ENCODE assay signal across 32 cellular contexts in the genomic region with DNA sequence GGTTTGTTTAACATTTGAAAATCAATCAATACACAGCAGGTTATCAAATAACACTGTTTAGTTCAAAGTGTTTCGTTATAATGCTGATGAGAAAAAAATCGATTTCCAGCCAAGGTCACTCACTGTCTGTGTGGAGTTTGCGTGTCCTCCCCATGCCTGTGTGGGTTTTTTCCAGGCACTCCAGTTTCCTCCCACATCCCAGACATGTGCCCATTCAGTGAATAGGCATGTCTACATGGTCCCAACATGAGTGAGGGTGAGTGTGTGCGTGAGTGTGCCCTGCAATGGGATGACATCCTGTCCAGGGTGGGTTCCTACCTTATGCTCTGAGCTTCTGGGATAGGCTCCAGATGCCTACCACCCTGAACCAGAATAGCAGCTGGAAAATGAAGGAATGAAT. TPM values are rescaled to one million over a fixed set of nuclear protein-coding genes. Genes with fewer than 3 reads are reported as not detected.
"Had no signal": no experiment of that assay in that cellular context is flagged by ENCODE, and none has a peak within 500 bp of the region (broad histone marks: within the 10 kb centered on the region; RNA-seq: fewer than 3 reads in every experiment).

No MANE protein-coding gene starts in this region.

- H3K4me3 Mint-ChIP-seq: dendritic cell treated with granulocyte-macrophage colony-stimulating factor and Interleukin-4, amounts not matched to agents 40 ng/mL and 50 ng/mL, for 4 days; endodermal cell; natural killer cell; stimulated activated memory B cell treated with anti-CD40 and anti-IgM and Interleukin-4, amounts not matched to agents 10 μg/mL and 1 μg/mL and 100 μg/mL, for 72 hours; type B pancreatic cell had no signal

- H3K4me1 ChIP-seq: colonic mucosa, foreskin keratinocyte, gastroesophageal sphincter, heart left ventricle, left ventricle myocardium inferior, lower lobe of right lung, psoas muscle, spleen, testis, tibial artery had no signal

- H3K27me3 ChIP-seq: colonic mucosa, foreskin keratinocyte, gastroesophageal sphincter, hepatocyte, ovary, spleen, testis, tibial artery had no signal

- H3K4me2 ChIP-seq: hepatocyte had no signal

- H3K9me3 Mint-ChIP-seq: dendritic cell treated with granulocyte-macrophage colony-stimulating factor and Interleukin-4, amounts not matched to agents 40 ng/mL and 50 ng/mL, for 4 days; endodermal cell; natural killer cell; stimulated activated memory B cell treated with anti-CD40 and anti-IgM and Interleukin-4, amounts not matched to agents 10 μg/mL and 1 μg/mL and 100 μg/mL, for 72 hours; type B pancreatic cell had no signal

- H3K4me3 ChIP-seq: colonic mucosa, gastroesophageal sphincter, heart left ventricle, hepatocyte, left ventricle myocardium inferior, lower lobe of right lung, ovary, psoas muscle, skin epidermis, spleen, testis, tibial artery had no signal

- ATAC-seq: esophagus mucosa; foreskin keratinocyte; gastroesophageal sphincter; heart left ventricle; lower lobe of right lung; natural killer cell; psoas muscle; right cardiac atrium; stimulated activated memory B cell treated with anti-CD40 and anti-IgM and Interleukin-4, amounts not matched to agents 10 μg/mL and 1 μg/mL and 100 μg/mL, for 72 hours; stimulated activated naive CD8-positive, alpha-beta T cell treated with anti-CD3 and anti-CD28 coated beads, Interleukin-15, Interleukin-2, amounts not matched to agents 100 U/mL and 50 U/mL, for 24 hours had no signal

- DNase-seq: colonic mucosa; effector CD8-positive, alpha-beta T cell; endodermal cell; foreskin keratinocyte; heart left ventricle; kidney; left ventricle myocardium inferior; lower lobe of right lung; natural killer cell; occipital lobe; ovary; posterior cingulate gyrus; psoas muscle; right cardiac atrium; spleen; stimulated activated CD4-positive, alpha-beta T cell treated with anti-CD3 and anti-CD28 coated beads, Interleukin-4, amount 100 ng/mL, for 4 hours; stimulated activated naive CD8-positive, alpha-beta T cell treated with anti-CD3 and anti-CD28 coated beads, Interleukin-15, Interleukin-2, amounts not matched to agents 100 U/mL and 50 U/mL, for 24 hours; substantia nigra; testis; tibial artery had no signal

- H3K9me3 ChIP-seq: colonic mucosa, gastroesophageal sphincter, heart left ventricle, left ventricle myocardium inferior, lower lobe of right lung, ovary, psoas muscle, spleen, testis, tibial artery had no signal

- H2AFZ ChIP-seq: hepatocyte had no signal

- H3K79me2 ChIP-seq: hepatocyte had no signal

- H3K27ac Mint-ChIP-seq: dendritic cell treated with granulocyte-macrophage colony-stimulating factor and Interleukin-4, amounts not matched to agents 40 ng/mL and 50 ng/mL, for 4 days; endodermal cell; natural killer cell; stimulated activated memory B cell treated with anti-CD40 and anti-IgM and Interleukin-4, amounts not matched to agents 10 μg/mL and 1 μg/mL and 100 μg/mL, for 72 hours; type B pancreatic cell had no signal

- H3K36me3 Mint-ChIP-seq: natural killer cell; stimulated activated memory B cell treated with anti-CD40 and anti-IgM and Interleukin-4, amounts not matched to agents 10 μg/mL and 1 μg/mL and 100 μg/mL, for 72 hours; type B pancreatic cell had no signal

- H3K4me1 Mint-ChIP-seq: endodermal cell; natural killer cell; stimulated activated memory B cell treated with anti-CD40 and anti-IgM and Interleukin-4, amounts not matched to agents 10 μg/mL and 1 μg/mL and 100 μg/mL, for 72 hours had no signal

- H3K27ac ChIP-seq: colonic mucosa, epithelial cell of prostate, foreskin keratinocyte, gastroesophageal sphincter, heart left ventricle, hepatocyte, left ventricle myocardium inferior, lower lobe of right lung, ovary, psoas muscle, skin epidermis, spleen, testis, tibial artery had no signal

- H3K27me3 Mint-ChIP-seq: dendritic cell treated with granulocyte-macrophage colony-stimulating factor and Interleukin-4, amounts not matched to agents 40 ng/mL and 50 ng/mL, for 4 days had no signal

- H3K36me3 ChIP-seq: colonic mucosa, gastroesophageal sphincter, heart left ventricle, left ventricle myocardium inferior, lower lobe of right lung, ovary, spleen, tibial artery had no signal

RNA-seq across cellular contexts. Expression of a gene that starts 8.7 kb away (rescaled TPM):
- total RNA-seq: endodermal cell, esophagus mucosa, foreskin keratinocyte, gastroesophageal sphincter, heart left ventricle, hepatocyte, kidney, left ventricle myocardium inferior, mesenteric fat pad, natural killer cell, occipital lobe, ovary, psoas muscle, renal cortical epithelial cell, right cardiac atrium, spleen, testis, urinary bladder had no signal
- polyA plus RNA-seq: foreskin keratinocyte, heart left ventricle, hepatocyte, neural cell, psoas muscle, right cardiac atrium, urinary bladder had no signal

RNA-seq across cellular contexts. Expression of a gene that starts 13.1 kb away (rescaled TPM):
- total RNA-seq: colonic mucosa, endodermal cell, esophagus mucosa, foreskin keratinocyte, heart left ventricle, kidney, left ventricle myocardium inferior, lower lobe of right lung, mesenteric fat pad, natural killer cell, occipital lobe, ovary, psoas muscle, renal cortical epithelial cell, right cardiac atrium, spleen, testis, urinary bladder had no signal
- polyA plus RNA-seq: heart left ventricle, neural cell, ovary, right cardiac atrium had no signal

RNA-seq across cellular contexts. Expression of a gene that starts 51.6 kb away (rescaled TPM):
- total RNA-seq: natural killer cell had no signal
